9 cellular contexts compared by ENCODE assay signal in the genomic region with DNA sequence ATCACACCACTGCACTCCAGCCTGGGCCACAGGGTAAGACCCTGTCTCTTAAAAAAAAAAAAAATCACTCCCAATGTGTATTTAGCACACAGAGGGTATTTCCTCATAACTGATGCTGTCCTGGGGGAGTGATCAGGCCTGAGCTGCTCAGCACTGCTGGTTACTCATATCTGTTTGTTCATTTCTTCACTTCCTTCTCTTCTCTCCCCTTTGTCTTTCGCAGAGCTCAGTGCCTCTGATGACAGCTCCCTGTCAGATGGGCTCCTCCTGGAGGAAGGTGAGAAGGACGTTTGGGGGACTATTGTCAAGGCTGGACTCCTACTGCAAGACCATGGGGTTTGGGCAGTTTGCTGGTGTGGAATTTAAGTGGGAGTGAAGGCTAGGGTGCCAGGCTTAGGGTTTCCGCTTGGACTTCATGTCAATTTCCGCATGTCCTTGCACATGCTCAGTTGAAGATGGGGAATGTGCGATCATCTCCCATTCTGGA. TPM values are rescaled to one million over a fixed set of nuclear protein-coding genes. Genes with fewer than 3 reads are reported as not detected.
DNase-seq lines count a peak whose midpoint lies in the region; ATAC-seq, FAIRE-seq and TF ChIP-seq lines count a peak whose summit lies in the region.
"Had no signal": no experiment of that assay in that cellular context is flagged by ENCODE, and none has a peak within 500 bp of the region (broad histone marks: within the 10 kb centered on the region; RNA-seq: fewer than 3 reads in every experiment).

No MANE protein-coding gene starts in this region.

- 57 to 75% (median 67%) methylated on average over 5 of the region's 5 CpGs for WGBS in spleen, 5 donors

- no peak for TF ChIP-seq POLR2A in Peyer's patch (IDR thresholded peaks at IDR 0.05)
- TF ChIP-seq POLR2A in spleen (IDR thresholded peaks at IDR 0.05), result no peak

- no peak overlapping the region for H3K27ac Mint-ChIP-seq in activated CD4-positive, alpha-beta T cell treated with anti-CD3 and anti-CD28 coated beads, Interleukin-2, amount 10 ng/mL, durations not matched to agents 7 days and 5 days

- H3K27me3 ChIP-seq in Peyer's patch (no peaks in the 10 kb centered on the region), spleen (replicated peaks in 1 of 7) (peaks cover 0 to 2% (median 0%) of the 10 kb centered on the region in 7 donors)

- H3K9me3 Mint-ChIP-seq in activated CD4-positive, alpha-beta T cell treated with anti-CD3 and anti-CD28 coated beads, Interleukin-2, amount 10 ng/mL, durations not matched to agents 7 days and 5 days, result no peaks in the 10 kb centered on the region
- H3K9me3 Mint-ChIP-seq: brain had no signal

- CTCF ChIA-PET in activated CD4-positive, alpha-beta T cell treated with anti-CD3 and anti-CD28 coated beads, Interleukin-2, amount 10 ng/mL, durations not matched to agents 7 days and 5 days (lab: Charles Lee), result interaction anchor here (1.0 to 1.2 kb wide), 2 partner anchors 10 to 25 kb away, joined by 3 to 5 read pairs; no protein-coding TSS in a partner anchor

- H3K4me3 ChIP-seq in Peyer's patch, result no peak overlapping the region
- no peak overlapping the region for H3K4me3 ChIP-seq in spleen

- DNase-seq in GM19239 (ENCODE audit: insufficient read length, low spot score) (peak; percentile 45), Peyer's patch (peak in 2 of 3 donors; percentile 48 to 62), spleen (peak; percentile 34), superior temporal gyrus (ENCODE audit: extremely low spot score) (no peak), NCI-H187 treated with DMSO at 0.1 percent for 48 hours (lab: John Stamatoyannopoulos, UW) (no peak)
- no peak for DNase-seq in activated CD4-positive, alpha-beta T cell treated with anti-CD3 and anti-CD28 coated beads, Interleukin-2, amount 10 ng/mL, durations not matched to agents 7 days and 5 days
- DNase-seq: mesenchymal stem cell had no signal

- POLR2A ChIA-PET in activated CD4-positive, alpha-beta T cell treated with anti-CD3 and anti-CD28 coated beads, Interleukin-2, amount 10 ng/mL, durations not matched to agents 7 days and 5 days (lab: Charles Lee), result no interaction called here

- no peaks in the 10 kb centered on the region for H3K9me3 ChIP-seq in Peyer's patch
- H3K9me3 ChIP-seq in spleen, result no peaks in the 10 kb centered on the region

- H3K36me3 ChIP-seq in Peyer's patch, result peaks cover 0 to 38% (median 0%) of the 10 kb centered on the region in 3 donors
- no peaks in the 10 kb centered on the region for H3K36me3 ChIP-seq in spleen

- no peaks in the 10 kb centered on the region for H3K36me3 Mint-ChIP-seq in activated CD4-positive, alpha-beta T cell treated with anti-CD3 and anti-CD28 coated beads, Interleukin-2, amount 10 ng/mL, durations not matched to agents 7 days and 5 days (ENCODE audit: low read depth)
- H3K36me3 Mint-ChIP-seq: brain had no signal

- H3K27me3 Mint-ChIP-seq in activated CD4-positive, alpha-beta T cell treated with anti-CD3 and anti-CD28 coated beads, Interleukin-2, amount 10 ng/mL, durations not matched to agents 7 days and 5 days, result peaks cover 40% of the 10 kb centered on the region
- H3K27me3 Mint-ChIP-seq: brain had no signal

- FAIRE-seq in GM19239 (lab: Jason Lieb, UNC), result peak; percentile 91

- TF ChIP-seq CTCF in Peyer's patch (IDR thresholded peaks at IDR 0.05) (no peak), spleen (IDR thresholded peaks at IDR 0.05 in 8 of 11, conservative IDR thresholded peaks at IDR 0.05 in 3 of 11) (no peak)

- H3K4me1 Mint-ChIP-seq in activated CD4-positive, alpha-beta T cell treated with anti-CD3 and anti-CD28 coated beads, Interleukin-2, amount 10 ng/mL, durations not matched to agents 7 days and 5 days, result peaks cover 15% of the 10 kb centered on the region
- H3K4me1 Mint-ChIP-seq: brain had no signal

- intact Hi-C loops in spleen (cut with DNase I; ENCODE audit: low total_unique reads), result no loop called here

- peak overlapping the region in 3 of 4 donors; percentile 76 to 92 (median 87) for H3K27ac ChIP-seq in Peyer's patch
- H3K27ac ChIP-seq in spleen, result peak overlapping the region in 2 of 8 donors; percentile 21 to 37

- H3K4me1 ChIP-seq in Peyer's patch (peaks cover 0 to 77% (median 6%) of the 10 kb centered on the region in 4 donors), spleen (peaks cover 0 to 50% (median 11%) of the 10 kb centered on the region in 6 donors)

- H3K4me3 Mint-ChIP-seq in activated CD4-positive, alpha-beta T cell treated with anti-CD3 and anti-CD28 coated beads, Interleukin-2, amount 10 ng/mL, durations not matched to agents 7 days and 5 days, result no peak overlapping the region
- H3K4me3 Mint-ChIP-seq: brain had no signal

- ATAC-seq in HG02970 (IDR thresholded peaks at IDR 0.05; ENCODE audit: low FRiP score, unreplicated experiment), result peak; percentile 44

RNA-seq across cellular contexts. Expression of a gene that starts 13.0 kb away (rescaled TPM):
- total RNA-seq in Peyer's patch, result 100 to 1,000 TPM in 3 of 4 donors, 10 to 100 TPM in 1; 33.8 to 492 (median 332) TPM
- total RNA-seq in spleen, result 1 to 10 TPM in 1 of 7 donors, under 1 TPM in 3, not detected in 3; 0.32 to 1.4 (median 0.72) TPM
- polyA plus RNA-seq in spleen, result under 1 TPM; 0.39 to 0.42 (median 0.39) TPM
- total RNA-seq in activated CD4-positive, alpha-beta T cell treated with anti-CD3 and anti-CD28 coated beads, Interleukin-2, amount 10 ng/mL, durations not matched to agents 7 days and 5 days, result not detected

RNA-seq across cellular contexts. Expression of a gene that starts 34.9 kb away (rescaled TPM):
- not detected for total RNA-seq in Peyer's patch
- total RNA-seq in spleen, result 1 to 10 TPM in 1 of 7 donors, under 1 TPM in 4, not detected in 2; 0.50 to 3.6 (median 0.80) TPM
- polyA plus RNA-seq in spleen, result under 1 TPM; 0.09 to 0.38 (median 0.14) TPM
- total RNA-seq in activated CD4-positive, alpha-beta T cell treated with anti-CD3 and anti-CD28 coated beads, Interleukin-2, amount 10 ng/mL, durations not matched to agents 7 days and 5 days, result not detected

Comparison
In these comparisons a context has a peak if more than half of its experiments do, and no peak if none do; other contexts are left out.
1. DNase-seq: peak in GM19239 (single experiment), Peyer's patch (2 of 3) and spleen (single experiment); none in activated CD4-positive, alpha-beta T cell treated with anti-CD3 and anti-CD28 coated beads, Interleukin-2, amount 10 ng/mL, durations not matched to agents 7 days and 5 days (single experiment), superior temporal gyrus (single experiment) and NCI-H187 treated with DMSO at 0.1 percent for 48 hours (single experiment).
2. RNA of a gene that starts 13.0 kb away (total RNA-seq): 33.8 to 492 TPM in Peyer's patch; 0.32 to 1.4 TPM in spleen and not detected in activated CD4-positive, alpha-beta T cell treated with anti-CD3 and anti-CD28 coated beads, Interleukin-2, amount 10 ng/mL, durations not matched to agents 7 days and 5 days; every median in the first group is over 10 times any median in the second.